In the genomic region with DNA sequence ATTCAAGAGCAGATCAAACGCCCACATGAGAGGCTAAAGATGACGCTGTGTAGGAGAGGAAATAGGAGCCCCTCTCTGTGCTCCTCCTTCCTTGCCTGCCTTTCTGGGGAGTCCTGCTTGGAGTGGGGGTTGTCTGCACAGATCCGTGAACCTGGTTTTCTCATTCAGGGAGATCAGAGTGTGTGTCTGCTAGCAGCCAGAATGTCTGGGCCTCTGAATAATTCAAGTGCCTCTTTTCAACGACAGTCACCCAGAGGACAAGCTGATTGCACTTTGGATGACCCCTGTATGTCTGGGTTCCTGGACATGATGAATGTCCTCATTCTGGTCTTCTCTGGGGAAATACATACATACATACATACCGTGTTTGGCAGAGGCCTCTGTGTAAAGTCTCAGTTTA, we compare ENCODE assay signal across 19 cellular contexts.
"Had no signal": no experiment of that assay in that cellular context is flagged by ENCODE, and none has a peak within 500 bp of the region (broad histone marks: within the 10 kb centered on the region; RNA-seq: fewer than 3 reads in every experiment).

No MANE protein-coding gene starts in this region.

- H3K27ac ChIP-seq: pancreas, upper lobe of right lung had no signal

- H3K4me1 Mint-ChIP-seq: activated CD4-positive, alpha-beta memory T cell treated with anti-CD3 and anti-CD28 coated beads, Interleukin-2, amount 10 ng/mL, durations not matched to agents 7 days and 5 days; activated CD8-positive, alpha-beta memory T cell treated with anti-CD3 and anti-CD28 coated beads, Interleukin-2, amount 10 ng/mL, durations not matched to agents 7 days and 5 days; activated naive CD8-positive, alpha-beta T cell treated with anti-CD3 and anti-CD28 coated beads for 36 hours; activated T-helper 17 cell treated with anti-CD3 and anti-CD28 coated beads, Interleukin-2, amount 50 U/mL, for 72 hours; memory B cell; naive B cell had no signal

- H3K9me3 Mint-ChIP-seq: activated CD4-positive, alpha-beta memory T cell treated with anti-CD3 and anti-CD28 coated beads, Interleukin-2, amount 10 ng/mL, durations not matched to agents 7 days and 5 days; activated naive CD8-positive, alpha-beta T cell treated with anti-CD3 and anti-CD28 coated beads for 36 hours; activated T-helper 17 cell treated with anti-CD3 and anti-CD28 coated beads, Interleukin-2, amount 50 U/mL, for 72 hours had no signal

- H3K27me3 Mint-ChIP-seq: activated CD4-positive, alpha-beta memory T cell treated with anti-CD3 and anti-CD28 coated beads, Interleukin-2, amount 10 ng/mL, durations not matched to agents 7 days and 5 days; activated CD8-positive, alpha-beta memory T cell treated with anti-CD3 and anti-CD28 coated beads, Interleukin-2, amount 10 ng/mL, durations not matched to agents 7 days and 5 days had no signal

- H3K36me3 Mint-ChIP-seq: activated CD8-positive, alpha-beta memory T cell treated with anti-CD3 and anti-CD28 coated beads, Interleukin-2, amount 10 ng/mL, durations not matched to agents 7 days and 5 days; activated naive CD8-positive, alpha-beta T cell treated with anti-CD3 and anti-CD28 coated beads for 36 hours; memory B cell; naive B cell had no signal

- H3K4me3 Mint-ChIP-seq: activated CD4-positive, alpha-beta memory T cell treated with anti-CD3 and anti-CD28 coated beads, Interleukin-2, amount 10 ng/mL, durations not matched to agents 7 days and 5 days; activated CD8-positive, alpha-beta memory T cell treated with anti-CD3 and anti-CD28 coated beads, Interleukin-2, amount 10 ng/mL, durations not matched to agents 7 days and 5 days; activated naive CD8-positive, alpha-beta T cell treated with anti-CD3 and anti-CD28 coated beads for 36 hours; activated T-helper 17 cell treated with anti-CD3 and anti-CD28 coated beads, Interleukin-2, amount 50 U/mL, for 72 hours; memory B cell; naive B cell had no signal

- H3K27me3 ChIP-seq: dorsolateral prefrontal cortex had no signal

- H3K4me1 ChIP-seq: pancreas, upper lobe of right lung had no signal

- H3K9me3 ChIP-seq: mucosa of descending colon, pancreas, upper lobe of right lung had no signal

- H3K27ac Mint-ChIP-seq: activated CD4-positive, alpha-beta memory T cell treated with anti-CD3 and anti-CD28 coated beads, Interleukin-2, amount 10 ng/mL, durations not matched to agents 7 days and 5 days; activated CD8-positive, alpha-beta memory T cell treated with anti-CD3 and anti-CD28 coated beads, Interleukin-2, amount 10 ng/mL, durations not matched to agents 7 days and 5 days; activated naive CD8-positive, alpha-beta T cell treated with anti-CD3 and anti-CD28 coated beads for 36 hours; activated T-helper 17 cell treated with anti-CD3 and anti-CD28 coated beads, Interleukin-2, amount 50 U/mL, for 72 hours; memory B cell; naive B cell had no signal

- ATAC-seq: activated CD8-positive, alpha-beta memory T cell treated with anti-CD3 and anti-CD28 coated beads, Interleukin-2, amount 10 ng/mL, durations not matched to agents 7 days and 5 days; activated T-helper 17 cell treated with anti-CD3 and anti-CD28 coated beads, Interleukin-2, amount 50 U/mL, for 72 hours; mucosa of descending colon; pancreas had no signal

- DNase-seq: activated CD4-positive, alpha-beta memory T cell treated with anti-CD3 and anti-CD28 coated beads, Interleukin-2, amount 10 ng/mL, durations not matched to agents 7 days and 5 days; activated CD4-positive, alpha-beta T cell treated with anti-CD3 and anti-CD28 coated beads for 48 hours; activated CD4-positive, CD25-positive, alpha-beta regulatory T cell; activated CD8-positive, alpha-beta memory T cell treated with anti-CD3 and anti-CD28 coated beads, Interleukin-2, amount 10 ng/mL, durations not matched to agents 7 days and 5 days; activated naive CD4-positive, alpha-beta T cell; activated naive CD8-positive, alpha-beta T cell treated with anti-CD3 and anti-CD28 coated beads for 36 hours; amniotic stem cell; central memory CD4-positive, alpha-beta T cell; dorsolateral prefrontal cortex; head of caudate nucleus; mucosa of descending colon; naive B cell; pancreas; stimulated activated CD8-positive, alpha-beta memory T cell treated with anti-CD3 and anti-CD28 coated beads, Interleukin-4, amount 100 ng/mL, for 48 hours; stimulated activated naive CD4-positive, alpha-beta T cell; T1000; upper lobe of right lung had no signal
